In the genomic region with DNA sequence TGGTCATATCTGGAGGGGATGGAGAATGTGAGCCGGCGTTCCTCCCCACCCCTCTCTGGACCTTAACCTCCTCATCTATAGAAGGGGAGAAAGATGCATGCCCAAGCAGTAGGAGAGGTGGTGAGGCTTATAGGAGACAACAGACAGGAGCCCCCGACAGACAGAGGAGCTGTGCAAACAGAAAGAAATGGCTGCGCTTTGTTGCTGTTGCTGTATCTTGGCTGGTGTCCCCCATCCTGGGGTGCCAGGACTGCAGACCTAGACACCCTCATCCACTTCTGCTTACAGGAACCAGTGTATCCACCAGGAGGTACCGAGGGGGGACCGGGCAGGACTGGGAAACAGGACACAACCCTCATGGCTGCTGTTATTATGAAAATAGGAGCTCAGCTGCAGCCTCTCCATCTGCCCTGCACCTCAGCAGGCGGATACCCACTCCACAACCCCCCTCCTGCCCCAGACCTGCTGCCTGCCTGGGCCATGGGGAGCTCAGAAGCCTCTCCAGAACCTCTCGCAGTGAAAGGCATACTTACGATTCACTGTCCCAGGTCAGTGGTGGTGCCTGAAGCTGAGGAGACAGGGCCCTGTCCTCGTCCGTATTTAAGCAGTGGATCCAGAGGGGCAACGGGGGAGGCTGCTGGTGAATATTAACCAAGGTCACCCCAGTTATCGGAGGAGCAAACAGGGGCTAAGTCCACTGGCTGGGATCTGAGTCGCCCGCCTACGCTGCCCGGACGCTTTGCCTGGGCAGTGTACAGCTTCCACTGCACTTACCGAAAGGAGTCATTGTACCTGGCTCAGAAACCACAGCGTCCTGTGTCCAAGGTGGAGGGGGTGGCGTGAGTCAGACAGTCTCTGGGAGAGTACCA, we compare ENCODE assay signal across 1 cellular context.
A peak's percentile ranks its signal among the peaks of the same experiment; 100 is the strongest.
TF ChIP-seq lines count a peak whose summit lies in the region.

A gene (minus strand): TSS at position 576 of the 869 bp plus-strand sequence. CDS start 5,365 bp downstream, outside the sequence.

TF ChIP-seq in HepG2, 621 proteins besides CTCF, POLR2A, EP300 and RAD21 (continued from another document and continues in another):
- TF ChIP-seq, protein P1, sequence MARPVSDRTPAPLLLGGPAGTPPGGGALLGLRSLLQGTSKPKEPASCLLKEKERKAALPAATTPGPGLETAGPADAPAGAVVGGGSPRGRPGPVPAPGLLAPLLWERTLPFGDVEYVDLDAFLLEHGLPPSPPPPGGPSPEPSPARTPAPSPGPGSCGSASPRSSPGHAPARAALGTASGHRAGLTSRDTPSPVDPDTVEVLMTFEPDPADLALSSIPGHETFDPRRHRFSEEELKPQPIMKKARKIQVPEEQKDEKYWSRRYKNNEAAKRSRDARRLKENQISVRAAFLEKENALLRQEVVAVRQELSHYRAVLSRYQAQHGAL (CRISPR knock-in tag; IDR thresholded peaks at IDR 0.05; ENCODE audit: not compliant biosample characterization) = no peak
- peak; percentile 80 for TF ChIP-seq ZNF160 (CRISPR knock-in tag; IDR thresholded peaks at IDR 0.05)
- no peak; the same call in 1 of the 2 replicates for TF ChIP-seq ZNF263 (CRISPR knock-in tag; IDR thresholded peaks at IDR 0.05)
- TF ChIP-seq ZNF547 (CRISPR knock-in tag; IDR thresholded peaks at IDR 0.05) = no peak
- no peak for TF ChIP-seq ZNF598 (CRISPR knock-in tag; IDR thresholded peaks at IDR 0.05; ENCODE audit: borderline replicate concordance)
- no peak; the same call in 1 of the 2 replicates for TF ChIP-seq MEIS1 (CRISPR knock-in tag; IDR thresholded peaks at IDR 0.05; ENCODE audit: borderline replicate concordance)
- peak; percentile 86; the same call in 1 of the 2 replicates for TF ChIP-seq ZNF510 (CRISPR knock-in tag; IDR thresholded peaks at IDR 0.05; ENCODE audit: low read depth)
- TF ChIP-seq, protein P2, sequence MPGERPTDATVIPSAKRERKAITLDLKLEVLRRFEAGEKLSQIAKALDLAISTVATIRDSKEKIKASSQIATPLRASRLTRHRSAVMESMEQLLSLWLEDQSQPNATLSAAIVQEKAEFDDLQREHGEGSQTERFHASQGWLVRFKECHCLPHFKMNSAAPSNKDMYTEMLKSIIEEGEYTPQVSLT (CRISPR knock-in tag; IDR thresholded peaks at IDR 0.05; ENCODE audit: borderline replicate concordance, low read depth) = 0 out of 2 replicates have a peak, but pooled peaks have one; percentile 52
- peak; percentile 39 for TF ChIP-seq STAG1 (CRISPR knock-in tag; IDR thresholded peaks at IDR 0.05)
- no peak for TF ChIP-seq ZNF816 (CRISPR knock-in tag; IDR thresholded peaks at IDR 0.05; ENCODE audit: borderline replicate concordance)
- no peak for TF ChIP-seq ZNF230 (CRISPR knock-in tag; IDR thresholded peaks at IDR 0.05)
- 0 out of 2 replicates have a peak, but pooled peaks have one; percentile 44 for TF ChIP-seq FOSL1 (CRISPR knock-in tag; IDR thresholded peaks at IDR 0.05; ENCODE audit: borderline replicate concordance)
- TF ChIP-seq ZNF260 (CRISPR knock-in tag; IDR thresholded peaks at IDR 0.05; ENCODE audit: borderline replicate concordance, low read depth) = no peak
- peak; percentile 72; the same call in 1 of the 2 replicates for TF ChIP-seq NFKB2 (CRISPR knock-in tag; IDR thresholded peaks at IDR 0.05; ENCODE audit: borderline replicate concordance)
- TF ChIP-seq SRF (IDR thresholded peaks at IDR 0.05; ENCODE audit: low read depth, low read length) = no peak
- peak; percentile 70 for TF ChIP-seq ZNF124 (CRISPR knock-in tag; IDR thresholded peaks at IDR 0.05)
- TF ChIP-seq, protein P3, sequence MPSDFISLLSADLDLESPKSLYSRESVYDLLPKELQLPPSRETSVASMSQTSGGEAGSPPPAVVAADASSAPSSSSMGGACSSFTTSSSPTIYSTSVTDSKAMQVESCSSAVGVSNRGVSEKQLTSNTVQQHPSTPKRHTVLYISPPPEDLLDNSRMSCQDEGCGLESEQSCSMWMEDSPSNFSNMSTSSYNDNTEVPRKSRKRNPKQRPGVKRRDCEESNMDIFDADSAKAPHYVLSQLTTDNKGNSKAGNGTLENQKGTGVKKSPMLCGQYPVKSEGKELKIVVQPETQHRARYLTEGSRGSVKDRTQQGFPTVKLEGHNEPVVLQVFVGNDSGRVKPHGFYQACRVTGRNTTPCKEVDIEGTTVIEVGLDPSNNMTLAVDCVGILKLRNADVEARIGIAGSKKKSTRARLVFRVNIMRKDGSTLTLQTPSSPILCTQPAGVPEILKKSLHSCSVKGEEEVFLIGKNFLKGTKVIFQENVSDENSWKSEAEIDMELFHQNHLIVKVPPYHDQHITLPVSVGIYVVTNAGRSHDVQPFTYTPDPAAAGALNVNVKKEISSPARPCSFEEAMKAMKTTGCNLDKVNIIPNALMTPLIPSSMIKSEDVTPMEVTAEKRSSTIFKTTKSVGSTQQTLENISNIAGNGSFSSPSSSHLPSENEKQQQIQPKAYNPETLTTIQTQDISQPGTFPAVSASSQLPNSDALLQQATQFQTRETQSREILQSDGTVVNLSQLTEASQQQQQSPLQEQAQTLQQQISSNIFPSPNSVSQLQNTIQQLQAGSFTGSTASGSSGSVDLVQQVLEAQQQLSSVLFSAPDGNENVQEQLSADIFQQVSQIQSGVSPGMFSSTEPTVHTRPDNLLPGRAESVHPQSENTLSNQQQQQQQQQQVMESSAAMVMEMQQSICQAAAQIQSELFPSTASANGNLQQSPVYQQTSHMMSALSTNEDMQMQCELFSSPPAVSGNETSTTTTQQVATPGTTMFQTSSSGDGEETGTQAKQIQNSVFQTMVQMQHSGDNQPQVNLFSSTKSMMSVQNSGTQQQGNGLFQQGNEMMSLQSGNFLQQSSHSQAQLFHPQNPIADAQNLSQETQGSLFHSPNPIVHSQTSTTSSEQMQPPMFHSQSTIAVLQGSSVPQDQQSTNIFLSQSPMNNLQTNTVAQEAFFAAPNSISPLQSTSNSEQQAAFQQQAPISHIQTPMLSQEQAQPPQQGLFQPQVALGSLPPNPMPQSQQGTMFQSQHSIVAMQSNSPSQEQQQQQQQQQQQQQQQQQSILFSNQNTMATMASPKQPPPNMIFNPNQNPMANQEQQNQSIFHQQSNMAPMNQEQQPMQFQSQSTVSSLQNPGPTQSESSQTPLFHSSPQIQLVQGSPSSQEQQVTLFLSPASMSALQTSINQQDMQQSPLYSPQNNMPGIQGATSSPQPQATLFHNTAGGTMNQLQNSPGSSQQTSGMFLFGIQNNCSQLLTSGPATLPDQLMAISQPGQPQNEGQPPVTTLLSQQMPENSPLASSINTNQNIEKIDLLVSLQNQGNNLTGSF (CRISPR knock-in tag; IDR thresholded peaks at IDR 0.05) = no peak; the same call in 1 of the 2 replicates
- TF ChIP-seq MED8 (CRISPR knock-in tag; IDR thresholded peaks at IDR 0.05; ENCODE audit: insufficient replicate concordance) = peak; percentile 99
- TF ChIP-seq, protein P4, sequence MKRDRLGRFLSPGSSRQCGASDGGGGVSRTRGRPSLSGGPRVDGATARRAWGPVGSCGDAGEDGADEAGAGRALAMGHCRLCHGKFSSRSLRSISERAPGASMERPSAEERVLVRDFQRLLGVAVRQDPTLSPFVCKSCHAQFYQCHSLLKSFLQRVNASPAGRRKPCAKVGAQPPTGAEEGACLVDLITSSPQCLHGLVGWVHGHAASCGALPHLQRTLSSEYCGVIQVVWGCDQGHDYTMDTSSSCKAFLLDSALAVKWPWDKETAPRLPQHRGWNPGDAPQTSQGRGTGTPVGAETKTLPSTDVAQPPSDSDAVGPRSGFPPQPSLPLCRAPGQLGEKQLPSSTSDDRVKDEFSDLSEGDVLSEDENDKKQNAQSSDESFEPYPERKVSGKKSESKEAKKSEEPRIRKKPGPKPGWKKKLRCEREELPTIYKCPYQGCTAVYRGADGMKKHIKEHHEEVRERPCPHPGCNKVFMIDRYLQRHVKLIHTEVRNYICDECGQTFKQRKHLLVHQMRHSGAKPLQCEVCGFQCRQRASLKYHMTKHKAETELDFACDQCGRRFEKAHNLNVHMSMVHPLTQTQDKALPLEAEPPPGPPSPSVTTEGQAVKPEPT (CRISPR knock-in tag; IDR thresholded peaks at IDR 0.05; ENCODE audit: low read depth) = 0 out of 2 replicates have a peak, but pooled peaks have one; percentile 32
- peak; percentile 93 for TF ChIP-seq HDAC1 (CRISPR knock-in tag; IDR thresholded peaks at IDR 0.05)
- TF ChIP-seq ZFP36 (IDR thresholded peaks at IDR 0.05; ENCODE audit: borderline replicate concordance, low read depth, low read length, partially characterized antibody) = no peak
- TF ChIP-seq, protein P5, sequence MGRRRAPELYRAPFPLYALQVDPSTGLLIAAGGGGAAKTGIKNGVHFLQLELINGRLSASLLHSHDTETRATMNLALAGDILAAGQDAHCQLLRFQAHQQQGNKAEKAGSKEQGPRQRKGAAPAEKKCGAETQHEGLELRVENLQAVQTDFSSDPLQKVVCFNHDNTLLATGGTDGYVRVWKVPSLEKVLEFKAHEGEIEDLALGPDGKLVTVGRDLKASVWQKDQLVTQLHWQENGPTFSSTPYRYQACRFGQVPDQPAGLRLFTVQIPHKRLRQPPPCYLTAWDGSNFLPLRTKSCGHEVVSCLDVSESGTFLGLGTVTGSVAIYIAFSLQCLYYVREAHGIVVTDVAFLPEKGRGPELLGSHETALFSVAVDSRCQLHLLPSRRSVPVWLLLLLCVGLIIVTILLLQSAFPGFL (CRISPR knock-in tag; IDR thresholded peaks at IDR 0.05) = no peak
- TF ChIP-seq ZNF232 (CRISPR knock-in tag; IDR thresholded peaks at IDR 0.05; ENCODE audit: borderline replicate concordance) = peak; percentile 42; the same call in 1 of the 2 replicates
- TF ChIP-seq, protein P6, sequence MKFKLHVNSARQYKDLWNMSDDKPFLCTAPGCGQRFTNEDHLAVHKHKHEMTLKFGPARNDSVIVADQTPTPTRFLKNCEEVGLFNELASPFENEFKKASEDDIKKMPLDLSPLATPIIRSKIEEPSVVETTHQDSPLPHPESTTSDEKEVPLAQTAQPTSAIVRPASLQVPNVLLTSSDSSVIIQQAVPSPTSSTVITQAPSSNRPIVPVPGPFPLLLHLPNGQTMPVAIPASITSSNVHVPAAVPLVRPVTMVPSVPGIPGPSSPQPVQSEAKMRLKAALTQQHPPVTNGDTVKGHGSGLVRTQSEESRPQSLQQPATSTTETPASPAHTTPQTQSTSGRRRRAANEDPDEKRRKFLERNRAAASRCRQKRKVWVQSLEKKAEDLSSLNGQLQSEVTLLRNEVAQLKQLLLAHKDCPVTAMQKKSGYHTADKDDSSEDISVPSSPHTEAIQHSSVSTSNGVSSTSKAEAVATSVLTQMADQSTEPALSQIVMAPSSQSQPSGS (CRISPR knock-in tag; IDR thresholded peaks at IDR 0.05) = peak; percentile 62; the same call in 1 of the 2 replicates
- TF ChIP-seq CBFB (CRISPR knock-in tag; IDR thresholded peaks at IDR 0.05) = peak; percentile 75; the same call in 1 of the 2 replicates
- no peak for TF ChIP-seq MAF1 (CRISPR knock-in tag; IDR thresholded peaks at IDR 0.05; ENCODE audit: borderline replicate concordance)
- TF ChIP-seq, protein P7, sequence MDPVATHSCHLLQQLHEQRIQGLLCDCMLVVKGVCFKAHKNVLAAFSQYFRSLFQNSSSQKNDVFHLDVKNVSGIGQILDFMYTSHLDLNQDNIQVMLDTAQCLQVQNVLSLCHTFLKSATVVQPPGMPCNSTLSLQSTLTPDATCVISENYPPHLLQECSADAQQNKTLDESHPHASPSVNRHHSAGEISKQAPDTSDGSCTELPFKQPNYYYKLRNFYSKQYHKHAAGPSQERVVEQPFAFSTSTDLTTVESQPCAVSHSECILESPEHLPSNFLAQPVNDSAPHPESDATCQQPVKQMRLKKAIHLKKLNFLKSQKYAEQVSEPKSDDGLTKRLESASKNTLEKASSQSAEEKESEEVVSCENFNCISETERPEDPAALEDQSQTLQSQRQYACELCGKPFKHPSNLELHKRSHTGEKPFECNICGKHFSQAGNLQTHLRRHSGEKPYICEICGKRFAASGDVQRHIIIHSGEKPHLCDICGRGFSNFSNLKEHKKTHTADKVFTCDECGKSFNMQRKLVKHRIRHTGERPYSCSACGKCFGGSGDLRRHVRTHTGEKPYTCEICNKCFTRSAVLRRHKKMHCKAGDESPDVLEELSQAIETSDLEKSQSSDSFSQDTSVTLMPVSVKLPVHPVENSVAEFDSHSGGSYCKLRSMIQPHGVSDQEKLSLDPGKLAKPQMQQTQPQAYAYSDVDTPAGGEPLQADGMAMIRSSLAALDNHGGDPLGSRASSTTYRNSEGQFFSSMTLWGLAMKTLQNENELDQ (CRISPR knock-in tag; IDR thresholded peaks at IDR 0.05; ENCODE audit: borderline replicate concordance) = no peak
- no peak for TF ChIP-seq ZBTB1 (CRISPR knock-in tag; IDR thresholded peaks at IDR 0.05; ENCODE audit: borderline replicate concordance)
- TF ChIP-seq EZH2 (conservative IDR thresholded peaks at IDR 0.05; ENCODE audit: low read depth, low read length) = no peak
- TF ChIP-seq PAX8 (CRISPR knock-in tag; IDR thresholded peaks at IDR 0.05; ENCODE audit: borderline replicate concordance) = no peak
- peak; percentile 97 for TF ChIP-seq ZNF615 (CRISPR knock-in tag; IDR thresholded peaks at IDR 0.05; ENCODE audit: borderline replicate concordance)
- TF ChIP-seq, protein P8, sequence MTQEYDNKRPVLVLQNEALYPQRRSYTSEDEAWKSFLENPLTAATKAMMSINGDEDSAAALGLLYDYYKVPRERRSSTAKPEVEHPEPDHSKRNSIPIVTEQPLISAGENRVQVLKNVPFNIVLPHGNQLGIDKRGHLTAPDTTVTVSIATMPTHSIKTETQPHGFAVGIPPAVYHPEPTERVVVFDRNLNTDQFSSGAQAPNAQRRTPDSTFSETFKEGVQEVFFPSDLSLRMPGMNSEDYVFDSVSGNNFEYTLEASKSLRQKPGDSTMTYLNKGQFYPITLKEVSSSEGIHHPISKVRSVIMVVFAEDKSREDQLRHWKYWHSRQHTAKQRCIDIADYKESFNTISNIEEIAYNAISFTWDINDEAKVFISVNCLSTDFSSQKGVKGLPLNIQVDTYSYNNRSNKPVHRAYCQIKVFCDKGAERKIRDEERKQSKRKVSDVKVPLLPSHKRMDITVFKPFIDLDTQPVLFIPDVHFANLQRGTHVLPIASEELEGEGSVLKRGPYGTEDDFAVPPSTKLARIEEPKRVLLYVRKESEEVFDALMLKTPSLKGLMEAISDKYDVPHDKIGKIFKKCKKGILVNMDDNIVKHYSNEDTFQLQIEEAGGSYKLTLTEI (CRISPR knock-in tag; conservative IDR thresholded peaks at IDR 0.05) = no peak
- peak; percentile 70; the same call in 1 of the 2 replicates for TF ChIP-seq CENPT (CRISPR knock-in tag; IDR thresholded peaks at IDR 0.05; ENCODE audit: low read depth)
- TF ChIP-seq MLLT10 (CRISPR knock-in tag; IDR thresholded peaks at IDR 0.05) = no peak
- TF ChIP-seq SMYD3 (CRISPR knock-in tag; IDR thresholded peaks at IDR 0.05) = peak; percentile 42; the same call in 1 of the 2 replicates
- TF ChIP-seq, protein P9, sequence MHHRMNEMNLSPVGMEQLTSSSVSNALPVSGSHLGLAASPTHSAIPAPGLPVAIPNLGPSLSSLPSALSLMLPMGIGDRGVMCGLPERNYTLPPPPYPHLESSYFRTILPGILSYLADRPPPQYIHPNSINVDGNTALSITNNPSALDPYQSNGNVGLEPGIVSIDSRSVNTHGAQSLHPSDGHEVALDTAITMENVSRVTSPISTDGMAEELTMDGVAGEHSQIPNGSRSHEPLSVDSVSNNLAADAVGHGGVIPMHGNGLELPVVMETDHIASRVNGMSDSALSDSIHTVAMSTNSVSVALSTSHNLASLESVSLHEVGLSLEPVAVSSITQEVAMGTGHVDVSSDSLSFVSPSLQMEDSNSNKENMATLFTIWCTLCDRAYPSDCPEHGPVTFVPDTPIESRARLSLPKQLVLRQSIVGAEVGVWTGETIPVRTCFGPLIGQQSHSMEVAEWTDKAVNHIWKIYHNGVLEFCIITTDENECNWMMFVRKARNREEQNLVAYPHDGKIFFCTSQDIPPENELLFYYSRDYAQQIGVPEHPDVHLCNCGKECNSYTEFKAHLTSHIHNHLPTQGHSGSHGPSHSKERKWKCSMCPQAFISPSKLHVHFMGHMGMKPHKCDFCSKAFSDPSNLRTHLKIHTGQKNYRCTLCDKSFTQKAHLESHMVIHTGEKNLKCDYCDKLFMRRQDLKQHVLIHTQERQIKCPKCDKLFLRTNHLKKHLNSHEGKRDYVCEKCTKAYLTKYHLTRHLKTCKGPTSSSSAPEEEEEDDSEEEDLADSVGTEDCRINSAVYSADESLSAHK (CRISPR knock-in tag; IDR thresholded peaks at IDR 0.05; ENCODE audit: borderline replicate concordance) = peak; percentile 92; the same call in 1 of the 2 replicates
- peak; percentile 82 for TF ChIP-seq BRD4 (CRISPR knock-in tag; IDR thresholded peaks at IDR 0.05)
- no peak for TF ChIP-seq ZNF44 (CRISPR knock-in tag; IDR thresholded peaks at IDR 0.05)
